ENCODE assay signal across 11 cellular contexts in the genomic region with DNA sequence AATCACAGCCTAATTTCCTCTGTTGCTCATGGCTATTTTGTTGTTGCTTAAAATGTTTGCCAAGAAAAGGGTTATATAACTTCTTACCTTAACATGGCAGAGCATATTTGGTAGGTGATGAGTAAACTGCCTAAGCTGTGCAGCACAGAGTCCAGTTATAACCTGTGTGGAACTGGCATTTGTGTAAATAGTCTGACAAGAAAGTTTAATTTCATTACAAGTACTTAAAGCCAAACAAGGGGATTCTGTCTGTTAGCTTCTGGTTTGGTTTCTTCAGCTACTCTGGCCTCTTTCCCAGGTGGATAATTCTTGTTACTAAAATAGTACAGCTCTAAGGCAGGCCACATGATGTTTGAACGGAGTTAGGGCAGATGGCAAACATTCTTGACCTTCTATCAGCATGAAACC.
DNase-seq lines count a peak whose midpoint lies in the region; ATAC-seq and TF ChIP-seq lines count a peak whose summit lies in the region.
"Had no signal": no experiment of that assay in that cellular context is flagged by ENCODE, and none has a peak within 500 bp of the region (broad histone marks: within the 10 kb centered on the region; RNA-seq: fewer than 3 reads in every experiment).

No MANE protein-coding gene starts in this region.

- ATAC-seq in right cardiac atrium = peak; percentile 62 to 82
- ATAC-seq: GM12878 had no signal

- H3K27me3 ChIP-seq in breast epithelium (no peaks in the 10 kb centered on the region), right cardiac atrium (ENCODE audit: control insufficient read depth, insufficient read depth) (no peaks in the 10 kb centered on the region), skeletal muscle tissue (ENCODE audit: control insufficient read depth in 3 of 3, insufficient read depth in 3 of 3, low read length in 3 of 3) (no peaks in the 10 kb centered on the region)

- 26% methylated on average over 1 of the region's 1 CpG for WGBS in right cardiac atrium

- no peaks in the 10 kb centered on the region for H3K36me3 ChIP-seq in breast epithelium
- H3K36me3 ChIP-seq in skeletal muscle tissue (ENCODE audit: control insufficient read depth in 3 of 3, insufficient read depth in 3 of 3, low read length in 3 of 3) = no peaks in the 10 kb centered on the region

- H3K4me1 Mint-ChIP-seq in HFFc6 (ENCODE audit: low read depth) = peaks cover 67% of the 10 kb centered on the region

- H3K27ac Mint-ChIP-seq in HFFc6 = peak overlapping the region; percentile 76

- no peaks in the 10 kb centered on the region for H3K9me3 ChIP-seq in breast epithelium
- no peaks in the 10 kb centered on the region for H3K9me3 ChIP-seq in right cardiac atrium (ENCODE audit: control insufficient read depth, low read length)
- H3K9me3 ChIP-seq in skeletal muscle tissue (ENCODE audit: control insufficient read depth in 3 of 3, low read length in 3 of 3) = no peaks in the 10 kb centered on the region

- peak; percentile 22 for DNase-seq in HFFc6
- DNase-seq in breast epithelium (ENCODE audit: low spot score in 2 of 2) = no peak
- no peak for DNase-seq in right cardiac atrium
- no peak for DNase-seq in COLO829 (ENCODE audit: low spot score)
- DNase-seq in midbrain (lab: John Stamatoyannopoulos, UW) = no peak
- DNase-seq in NAMALWA (ENCODE audit: low spot score) = no peak
- DNase-seq in SIG-M5 treated with dmso at 0.1 percent for 504 hours (lab: John Stamatoyannopoulos, UW; ENCODE audit: unreplicated experiment) = no peak
- DNase-seq: anterior cingulate cortex, COR-L47 had no signal

- H3K27ac ChIP-seq in breast epithelium (peak overlapping the region; percentile 13 to 59), right cardiac atrium (ENCODE audit: low read length) (no peak overlapping the region), skeletal muscle tissue (ENCODE audit: low read depth, low read length) (peak overlapping the region; percentile 93)

- no peak overlapping the region for H3K4me3 ChIP-seq in breast epithelium
- H3K4me3 ChIP-seq in right cardiac atrium (ENCODE audit: low read length) = no peak overlapping the region
- H3K4me3 ChIP-seq in skeletal muscle tissue (ENCODE audit: low read length in 3 of 3) = peak overlapping the region in 1 of 3 donors; percentile 16
- H3K4me3 ChIP-seq: GM12878 had no signal

- H3K9ac ChIP-seq in skeletal muscle tissue (ENCODE audit: low read depth in 1 of 3, low read length in 3 of 3) = peak overlapping the region in 2 of 3 donors; percentile 18 to 57

- no peaks in the 10 kb centered on the region for H3K9me3 Mint-ChIP-seq in HFFc6

- peaks cover 0 to 11% of the 10 kb centered on the region in 2 donors for H3K4me1 ChIP-seq in breast epithelium
- H3K4me1 ChIP-seq in right cardiac atrium (ENCODE audit: control insufficient read depth, insufficient read depth, low read length) = no peaks in the 10 kb centered on the region
- peaks cover 34 to 45% (median 36%) of the 10 kb centered on the region in 3 donors for H3K4me1 ChIP-seq in skeletal muscle tissue (ENCODE audit: control insufficient read depth in 3 of 3, insufficient read depth in 3 of 3, low read length in 3 of 3)

- H3K4me3 Mint-ChIP-seq in HFFc6 = no peak overlapping the region

- TF ChIP-seq CTCF in HFFc6 (IDR thresholded peaks at IDR 0.05) (no peak), breast epithelium (IDR thresholded peaks at IDR 0.05) (no peak)

- no peaks in the 10 kb centered on the region for H3K27me3 Mint-ChIP-seq in HFFc6 (ENCODE audit: insufficient read depth)

- TF ChIP-seq POLR2A in breast epithelium (IDR thresholded peaks at IDR 0.05) = no peak

- H3K36me3 Mint-ChIP-seq in HFFc6 (ENCODE audit: low read depth) = 0 out of 2 replicates have a peak, but pooled peaks cover 3% of the 10 kb centered on the region

- intact Hi-C loops in breast epithelium (cut with DNase I; ENCODE audit: low total_unique reads) = no loop called here
- intact Hi-C loops in right cardiac atrium (cut with DNase I) = no loop called here
